33 cellular contexts compared by ENCODE assay signal in genomic region chr2:47277987-47278386, GRCh38.
"Had no signal": no experiment of that assay in that cellular context is flagged by ENCODE, and none has a peak within 500 bp of the region (broad histone marks: within the 10 kb centered on the region; RNA-seq: fewer than 3 reads in every experiment).

No MANE protein-coding gene starts in this region.

- H3K27ac Mint-ChIP-seq: activated B cell treated with CpG ODN at 0.5 μM for 24 hours; activated CD4-positive, alpha-beta memory T cell treated with anti-CD3 and anti-CD28 coated beads for 36 hours; activated CD4-positive, alpha-beta memory T cell treated with anti-CD3 and anti-CD28 coated beads, Interleukin-2, amount 10 ng/mL, durations not matched to agents 7 days and 5 days; activated CD4-positive, alpha-beta T cell treated with anti-CD3 and anti-CD28 coated beads for 36 hours; activated CD4-positive, alpha-beta T cell treated with anti-CD3 and anti-CD28 coated beads, Interleukin-2, amount 10 ng/mL, durations not matched to agents 24 days and 14 days; activated CD4-positive, alpha-beta T cell treated with anti-CD3 and anti-CD28 coated beads, Interleukin-2, amount 10 ng/mL, durations not matched to agents 7 days and 5 days; activated CD8-positive, alpha-beta memory T cell treated with anti-CD3 and anti-CD28 coated beads, Interleukin-2, amount 10 ng/mL, durations not matched to agents 7 days and 5 days; activated CD8-positive, alpha-beta T cell treated with anti-CD3 and anti-CD28 coated beads for 36 hours; activated CD8-positive, alpha-beta T cell treated with anti-CD3 and anti-CD28 coated beads, Interleukin-2, amount 10 ng/mL, durations not matched to agents 7 days and 5 days; T-helper 1 cell treated with Interleukin-12 subunit alpha and Interleukin-12 subunit beta and Interleukin-4 antibody, amounts not matched to agents 30 μg/mL and 1 μg/mL, for 36 hours; T-helper 17 cell; T-helper 2 cell treated with Interferon-gamma antibody and Interleukin-4, amounts not matched to agents 5 μg/mL and 100 μg/mL, for 36 hours; WTC11 had no signal

- ATAC-seq: activated CD4-positive, alpha-beta T cell treated with anti-CD3 and anti-CD28 coated beads for 36 hours; activated CD4-positive, CD25-positive, alpha-beta regulatory T cell treated with anti-CD3 and anti-CD28 coated beads, Interleukin-2, amount 50 U/mL, for 24 hours; activated CD8-positive, alpha-beta memory T cell treated with anti-CD3 and anti-CD28 coated beads, Interleukin-2, amount 10 ng/mL, durations not matched to agents 7 days and 5 days; activated CD8-positive, alpha-beta T cell treated with anti-CD3 and anti-CD28 coated beads for 36 hours; activated CD8-positive, alpha-beta T cell treated with anti-CD3 and anti-CD28 coated beads, Interleukin-2, amount 10 ng/mL, durations not matched to agents 7 days and 5 days; T-helper 17 cell; WTC11 had no signal

- H3K4me3 Mint-ChIP-seq: activated B cell treated with CpG ODN at 0.5 μM for 24 hours; activated CD4-positive, alpha-beta memory T cell treated with anti-CD3 and anti-CD28 coated beads for 36 hours; activated CD4-positive, alpha-beta memory T cell treated with anti-CD3 and anti-CD28 coated beads, Interleukin-2, amount 10 ng/mL, durations not matched to agents 7 days and 5 days; activated CD4-positive, alpha-beta T cell treated with anti-CD3 and anti-CD28 coated beads for 36 hours; activated CD4-positive, alpha-beta T cell treated with anti-CD3 and anti-CD28 coated beads, Interleukin-2, amount 10 ng/mL, durations not matched to agents 24 days and 14 days; activated CD4-positive, alpha-beta T cell treated with anti-CD3 and anti-CD28 coated beads, Interleukin-2, amount 10 ng/mL, durations not matched to agents 7 days and 5 days; activated CD8-positive, alpha-beta memory T cell treated with anti-CD3 and anti-CD28 coated beads, Interleukin-2, amount 10 ng/mL, durations not matched to agents 7 days and 5 days; activated CD8-positive, alpha-beta T cell treated with anti-CD3 and anti-CD28 coated beads for 36 hours; activated CD8-positive, alpha-beta T cell treated with anti-CD3 and anti-CD28 coated beads, Interleukin-2, amount 10 ng/mL, durations not matched to agents 7 days and 5 days; T-helper 1 cell treated with Interleukin-12 subunit alpha and Interleukin-12 subunit beta and Interleukin-4 antibody, amounts not matched to agents 30 μg/mL and 1 μg/mL, for 36 hours; T-helper 17 cell; T-helper 2 cell treated with Interferon-gamma antibody and Interleukin-4, amounts not matched to agents 5 μg/mL and 100 μg/mL, for 36 hours; WTC11 had no signal

- H3K36me3 Mint-ChIP-seq: activated CD4-positive, alpha-beta memory T cell treated with anti-CD3 and anti-CD28 coated beads for 36 hours; activated CD8-positive, alpha-beta memory T cell treated with anti-CD3 and anti-CD28 coated beads, Interleukin-2, amount 10 ng/mL, durations not matched to agents 7 days and 5 days had no signal

- H3K27ac ChIP-seq: VCaP, WERI-Rb-1 had no signal

- DNase-seq: activated B cell treated with CpG ODN at 0.5 μM for 24 hours; activated CD4-positive, alpha-beta memory T cell treated with anti-CD3 and anti-CD28 coated beads for 36 hours; activated CD4-positive, alpha-beta memory T cell treated with anti-CD3 and anti-CD28 coated beads, Interleukin-2, amount 10 ng/mL, durations not matched to agents 7 days and 5 days; activated CD4-positive, alpha-beta T cell treated with anti-CD3 and anti-CD28 coated beads for 1 hour; activated CD4-positive, alpha-beta T cell treated with anti-CD3 and anti-CD28 coated beads for 36 hours; activated CD4-positive, alpha-beta T cell treated with anti-CD3 and anti-CD28 coated beads for 4 hours; activated CD4-positive, alpha-beta T cell treated with anti-CD3 and anti-CD28 coated beads for 48 hours; activated CD4-positive, alpha-beta T cell treated with anti-CD3 and anti-CD28 coated beads, Interleukin-2, amount 10 ng/mL, durations not matched to agents 24 days and 14 days; activated CD4-positive, alpha-beta T cell treated with anti-CD3 and anti-CD28 coated beads, Interleukin-2, amount 10 ng/mL, durations not matched to agents 7 days and 5 days; activated CD4-positive, alpha-beta T cell treated with anti-CD3 and anti-CD28 coated beads, Interleukin-2, amount 50 U/mL, for 1 hour; activated CD4-positive, alpha-beta T cell treated with anti-CD3 and anti-CD28 coated beads, Interleukin-2, amount 50 U/mL, for 4 hours; activated CD4-positive, alpha-beta T cell treated with anti-CD3 and anti-CD28 coated beads, Interleukin-2, amount 50 U/mL, for 48 hours; activated CD4-positive, CD25-positive, alpha-beta regulatory T cell; activated CD4-positive, CD25-positive, alpha-beta regulatory T cell treated with anti-CD3 and anti-CD28 coated beads, Interleukin-2, amount 50 U/mL, for 72 hours; activated CD8-positive, alpha-beta memory T cell treated with anti-CD3 and anti-CD28 coated beads for 24 hours; activated CD8-positive, alpha-beta memory T cell treated with anti-CD3 and anti-CD28 coated beads, Interleukin-2, amount 10 ng/mL, durations not matched to agents 7 days and 5 days; activated CD8-positive, alpha-beta memory T cell treated with anti-CD3 and anti-CD28 coated beads, Interleukin-2, amount 50 U/mL, for 4 hours; activated CD8-positive, alpha-beta memory T cell treated with anti-CD3 and anti-CD28 coated beads, Interleukin-2, amount 50 U/mL, for 48 hours; activated CD8-positive, alpha-beta T cell treated with anti-CD3 and anti-CD28 coated beads for 36 hours; activated CD8-positive, alpha-beta T cell treated with anti-CD3 and anti-CD28 coated beads, Interleukin-2, amount 10 ng/mL, durations not matched to agents 7 days and 5 days; activated T-cell treated with anti-CD3 and anti-CD28 coated beads for 4 hours; activated T-cell treated with anti-CD3 and anti-CD28 coated beads, Interleukin-2, amount 50 U/mL, for 1 hour; T-helper 1 cell; T-helper 17 cell; T-helper 2 cell; T-helper 9 cell; T1000; WERI-Rb-1 had no signal

- H3K9me3 Mint-ChIP-seq: activated B cell treated with CpG ODN at 0.5 μM for 24 hours; activated CD4-positive, alpha-beta memory T cell treated with anti-CD3 and anti-CD28 coated beads for 36 hours; activated CD4-positive, alpha-beta memory T cell treated with anti-CD3 and anti-CD28 coated beads, Interleukin-2, amount 10 ng/mL, durations not matched to agents 7 days and 5 days; activated CD4-positive, alpha-beta T cell treated with anti-CD3 and anti-CD28 coated beads, Interleukin-2, amount 10 ng/mL, durations not matched to agents 24 days and 14 days; activated CD4-positive, alpha-beta T cell treated with anti-CD3 and anti-CD28 coated beads, Interleukin-2, amount 10 ng/mL, durations not matched to agents 7 days and 5 days; activated CD8-positive, alpha-beta T cell treated with anti-CD3 and anti-CD28 coated beads for 36 hours; T-helper 1 cell treated with Interleukin-12 subunit alpha and Interleukin-12 subunit beta and Interleukin-4 antibody, amounts not matched to agents 30 μg/mL and 1 μg/mL, for 36 hours; T-helper 2 cell treated with Interferon-gamma antibody and Interleukin-4, amounts not matched to agents 5 μg/mL and 100 μg/mL, for 36 hours had no signal

- H3K36me3 ChIP-seq: WERI-Rb-1 had no signal

- H3K27me3 Mint-ChIP-seq: activated B cell treated with CpG ODN at 0.5 μM for 24 hours; activated CD4-positive, alpha-beta memory T cell treated with anti-CD3 and anti-CD28 coated beads for 36 hours; activated CD4-positive, alpha-beta memory T cell treated with anti-CD3 and anti-CD28 coated beads, Interleukin-2, amount 10 ng/mL, durations not matched to agents 7 days and 5 days; activated CD4-positive, alpha-beta T cell treated with anti-CD3 and anti-CD28 coated beads for 36 hours had no signal

- H3K4me1 Mint-ChIP-seq: activated CD4-positive, alpha-beta memory T cell treated with anti-CD3 and anti-CD28 coated beads, Interleukin-2, amount 10 ng/mL, durations not matched to agents 7 days and 5 days; activated CD4-positive, alpha-beta T cell treated with anti-CD3 and anti-CD28 coated beads for 36 hours; activated CD4-positive, alpha-beta T cell treated with anti-CD3 and anti-CD28 coated beads, Interleukin-2, amount 10 ng/mL, durations not matched to agents 24 days and 14 days; activated CD4-positive, alpha-beta T cell treated with anti-CD3 and anti-CD28 coated beads, Interleukin-2, amount 10 ng/mL, durations not matched to agents 7 days and 5 days; activated CD8-positive, alpha-beta memory T cell treated with anti-CD3 and anti-CD28 coated beads, Interleukin-2, amount 10 ng/mL, durations not matched to agents 7 days and 5 days had no signal
